Comparison of ENCODE assay signal across 8 cellular contexts in the genomic region with DNA sequence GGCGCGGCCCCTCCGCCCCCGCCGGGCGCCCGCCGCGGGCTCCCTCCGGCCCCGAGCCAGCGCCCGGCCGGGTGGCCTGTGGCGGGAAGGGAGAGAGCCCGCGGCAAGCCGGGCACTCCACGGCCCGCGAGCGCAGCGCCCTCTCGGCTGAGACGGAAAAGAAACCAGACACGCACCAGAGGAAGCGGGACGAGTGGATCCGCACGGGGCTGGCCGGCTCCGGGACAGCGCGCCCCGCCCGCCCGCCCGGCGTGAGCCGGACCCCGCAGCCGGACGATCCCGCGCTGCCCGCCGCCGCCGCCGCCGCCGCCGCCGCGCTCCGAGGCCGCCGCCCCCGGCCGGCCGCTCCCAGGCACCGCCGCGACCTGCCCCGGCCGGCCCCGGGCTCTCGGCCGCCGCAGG. TPM values are rescaled to one million over a fixed set of nuclear protein-coding genes. Genes with fewer than 3 reads are reported as not detected.
DNase-seq lines count a peak whose midpoint lies in the region; ATAC-seq and TF ChIP-seq lines count a peak whose summit lies in the region.

No MANE protein-coding gene starts in this region.

- H3K4me3 ChIP-seq in BLaER1 (peak overlapping the region; percentile 89), esophagus muscularis mucosa (peak overlapping the region; percentile 64 to 91 (median 86)), trophoblast cell (ENCODE audit: low read depth, low read length) (peak overlapping the region; percentile 82)

- H2BK12ac ChIP-seq in trophoblast cell (ENCODE audit: low read length), result no peak overlapping the region

- H3K36me3 ChIP-seq in BLaER1 (peaks cover 6% of the 10 kb centered on the region), esophagus muscularis mucosa (peaks cover 0 to 6% (median 0%) of the 10 kb centered on the region in 4 donors), trophoblast cell (ENCODE audit: control insufficient read depth in 1 of 2, insufficient read depth in 2 of 2, low read length in 2 of 2) (peaks cover 3 to 5% of the 10 kb centered on the region in 2 experiments)

- H3K14ac ChIP-seq in trophoblast cell (ENCODE audit: low read length), result peak overlapping the region; percentile 95

- peak overlapping the region; percentile 72 for H4K12ac ChIP-seq in trophoblast cell (ENCODE audit: low read depth, low read length)

- TF ChIP-seq CTCF in esophagus muscularis mucosa (IDR thresholded peaks at IDR 0.05), result no peak

- peak overlapping the region; percentile 91 for H2AK5ac ChIP-seq in trophoblast cell (ENCODE audit: low read length)

- peaks cover 36% of the 10 kb centered on the region for H4K20me1 ChIP-seq in BLaER1

- peak; percentile 36 to 42 for DNase-seq in activated CD4-positive, alpha-beta T cell treated with anti-CD3 and anti-CD28 coated beads, Interleukin-2, amount 50 U/mL, for 48 hours
- DNase-seq in esophagus muscularis mucosa (ENCODE audit: extremely low spot score), result no peak
- peak in 1 of 2 donors; percentile 59 for DNase-seq in trophoblast cell
- no peak for DNase-seq in AG20443 (ENCODE audit: low spot score)
- DNase-seq in cerebellar cortex (ENCODE audit: low spot score), result no peak

- H3K79me1 ChIP-seq in trophoblast cell (ENCODE audit: low read length), result peaks cover 24% of the 10 kb centered on the region

- no CpG with 5 or more reads among the region's 70 CpGs for WGBS in esophagus muscularis mucosa
- WGBS in trophoblast cell (ENCODE audit: extremely low coverage, insufficient coverage, insufficient read length), result no CpG with 5 or more reads among the region's 70 CpGs

- peak overlapping the region; percentile 96 for H2BK5ac ChIP-seq in trophoblast cell (ENCODE audit: low read depth, low read length, poor library complexity)

- intact Hi-C loops in esophagus muscularis mucosa (cut with DNase I), result loop anchor here (5.0 kb wide), 4 partner anchors 81 to 359 kb away; partner anchors contain the start of genes ENKUR, PRTFDC1 and THNSL1

- H3K9me3 ChIP-seq in BLaER1 (no peaks in the 10 kb centered on the region), esophagus muscularis mucosa (no peaks in the 10 kb centered on the region), trophoblast cell (ENCODE audit: insufficient read depth, low read depth, low read length) (no peaks in the 10 kb centered on the region)

- H2AFZ ChIP-seq in trophoblast cell (ENCODE audit: insufficient read depth, low read length, poor library complexity), result peak overlapping the region; percentile 86

- no peak overlapping the region for H3K23ac ChIP-seq in trophoblast cell (ENCODE audit: low read length)

- no peak for TF ChIP-seq POLR2A in esophagus muscularis mucosa (IDR thresholded peaks at IDR 0.05; ENCODE audit: low read depth)

- H4K8ac ChIP-seq in trophoblast cell (ENCODE audit: low read depth, low read length), result peak overlapping the region; percentile 82

- peak overlapping the region; percentile 91 for H3K27ac ChIP-seq in BLaER1
- peak overlapping the region; percentile 94 to 98 (median 98) for H3K27ac ChIP-seq in esophagus muscularis mucosa (replicated peaks in 1 of 4)
- peak overlapping the region; percentile 82 for H3K27ac ChIP-seq in trophoblast cell (ENCODE audit: low read depth, low read length)

- TF ChIP-seq EP300 in esophagus muscularis mucosa (IDR thresholded peaks at IDR 0.05), result no peak

- peak overlapping the region; percentile 38 for H3K4ac ChIP-seq in trophoblast cell (ENCODE audit: low read depth, low read length)

- peak overlapping the region; percentile 87 for H3K9ac ChIP-seq in BLaER1
- peak overlapping the region; percentile 93 for H3K9ac ChIP-seq in trophoblast cell (ENCODE audit: low read length)

- peak overlapping the region; percentile 89 for H3K4me2 ChIP-seq in BLaER1
- peak overlapping the region; percentile 90 for H3K4me2 ChIP-seq in trophoblast cell (ENCODE audit: low read length)

- H3K27me3 ChIP-seq in BLaER1, result no peaks in the 10 kb centered on the region
- H3K27me3 ChIP-seq in esophagus muscularis mucosa, result no peaks in the 10 kb centered on the region
- H3K27me3 ChIP-seq in trophoblast cell (ENCODE audit: insufficient read depth, low read length), result no peaks in the 10 kb centered on the region

- H3K79me2 ChIP-seq in trophoblast cell (ENCODE audit: control insufficient read depth, insufficient read depth, low read length, poor library complexity), result peaks cover 25% of the 10 kb centered on the region

- peak overlapping the region; percentile 85 for H2BK120ac ChIP-seq in trophoblast cell (ENCODE audit: insufficient read depth, low read length, poor library complexity)

- peak overlapping the region; percentile 98 for H3K18ac ChIP-seq in trophoblast cell (ENCODE audit: low read length)

- ATAC-seq in GM19328 (IDR thresholded peaks at IDR 0.05; ENCODE audit: unreplicated experiment) (peak; percentile 21), HG03354 (IDR thresholded peaks at IDR 0.05; ENCODE audit: poor library complexity, severe bottlenecking, unreplicated experiment) (peak; percentile 17)

- H4K91ac ChIP-seq in trophoblast cell (ENCODE audit: low read depth, low read length), result peak overlapping the region; percentile 96

- H3K4me1 ChIP-seq in BLaER1 (peaks cover 71% of the 10 kb centered on the region), esophagus muscularis mucosa (peaks cover 32 to 45% (median 41%) of the 10 kb centered on the region in 4 donors), trophoblast cell (ENCODE audit: control insufficient read depth in 1 of 2, insufficient read depth in 2 of 2, low read length in 2 of 2) (peaks cover 10 to 14% of the 10 kb centered on the region in 2 experiments)

RNA-seq across cellular contexts. Expression of gene ARHGAP21, which starts 0.3 kb away (rescaled TPM):
- total RNA-seq in esophagus muscularis mucosa, result 10 to 100 TPM; 52.7 to 65.7 (median 61.1) TPM
- polyA plus RNA-seq in trophoblast cell (2013), result 65.0 and 66.8 TPM in 2 replicates

Comparison
In these comparisons a context has a peak if more than half of its experiments do, and no peak if none do; other contexts are left out.
1. DNase-seq: peak in activated CD4-positive, alpha-beta T cell treated with anti-CD3 and anti-CD28 coated beads, Interleukin-2, amount 50 U/mL, for 48 hours (2 of 2); none in esophagus muscularis mucosa (single experiment), AG20443 (single experiment) and cerebellar cortex (single experiment).
2. Peak in every context shown above with its lines, with median percentiles within 50 percentile points of each other: H3K27ac ChIP-seq and H3K4me3 ChIP-seq.